Comparison of ENCODE assay signal across 28 cellular contexts in the genomic region with DNA sequence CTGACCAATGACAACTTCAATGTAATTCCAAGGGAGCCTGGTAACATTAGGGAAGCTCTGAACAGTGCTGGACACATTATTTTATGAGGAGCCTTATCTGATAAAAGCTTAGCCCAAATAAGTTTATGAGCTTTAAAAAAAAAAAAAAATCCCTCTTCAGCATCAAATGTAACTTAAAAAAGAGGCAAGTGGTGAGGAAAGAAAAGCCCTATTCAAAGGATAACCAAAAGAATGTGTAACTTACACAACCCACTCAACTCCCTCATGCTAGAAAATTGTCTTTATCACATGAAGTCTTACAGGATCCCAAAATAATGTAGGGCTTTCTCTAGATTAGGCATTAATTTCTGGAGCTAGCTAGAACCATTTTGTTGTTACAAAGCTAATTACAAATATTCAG. TPM values are rescaled to one million over a fixed set of nuclear protein-coding genes. Genes with fewer than 3 reads are reported as not detected.
"Had no signal": no experiment of that assay in that cellular context is flagged by ENCODE, and none has a peak within 500 bp of the region (broad histone marks: within the 10 kb centered on the region; RNA-seq: fewer than 3 reads in every experiment).

No MANE protein-coding gene starts in this region.

- H3K4me1 Mint-ChIP-seq: activated B cell treated with CpG ODN at 0.5 μM for 24 hours; activated CD4-positive, alpha-beta T cell treated with anti-CD3 and anti-CD28 coated beads for 36 hours; activated naive CD8-positive, alpha-beta T cell treated with anti-CD3 and anti-CD28 coated beads, Interleukin-2, amount 10 ng/mL, durations not matched to agents 7 days and 5 days; activated T-helper 17 cell treated with anti-CD3 and anti-CD28 coated beads, Interleukin-2, amount 50 U/mL, for 72 hours; natural killer cell had no signal

- H3K36me3 ChIP-seq: cardiac muscle cell, left ventricle myocardium inferior, pancreas, right atrium auricular region, thyroid gland, upper lobe of right lung had no signal

- H3K27ac Mint-ChIP-seq: activated B cell treated with CpG ODN at 0.5 μM for 24 hours; activated CD4-positive, alpha-beta T cell treated with anti-CD3 and anti-CD28 coated beads for 36 hours; activated naive CD8-positive, alpha-beta T cell treated with anti-CD3 and anti-CD28 coated beads, Interleukin-2, amount 10 ng/mL, durations not matched to agents 7 days and 5 days; activated T-cell treated with anti-CD3 and anti-CD28 coated beads, Interleukin-2, amount 50 U/mL, for 24 hours; activated T-helper 17 cell treated with anti-CD3 and anti-CD28 coated beads, Interleukin-2, amount 50 U/mL, for 72 hours; dendritic cell treated with granulocyte-macrophage colony-stimulating factor and Interleukin-4, amounts not matched to agents 40 ng/mL and 50 ng/mL, for 4 days; natural killer cell; stimulated activated naive CD8-positive, alpha-beta T cell treated with anti-CD3 and anti-CD28 coated beads, Interleukin-15, Interleukin-2, amounts not matched to agents 100 ng/mL and 50 ng/mL, for 24 hours; T-helper 1 cell treated with Interleukin-12 subunit alpha and Interleukin-12 subunit beta and Interleukin-4 antibody, amounts not matched to agents 30 μg/mL and 1 μg/mL, for 36 hours had no signal

- H3K4me3 ChIP-seq: body of pancreas, cardiac muscle cell, left ventricle myocardium inferior, pancreas, psoas muscle, right atrium auricular region, thyroid gland, upper lobe of right lung had no signal

- H3K4me1 ChIP-seq: body of pancreas, pancreas, upper lobe of right lung had no signal

- H3K9me3 ChIP-seq: body of pancreas, pancreas, psoas muscle, right atrium auricular region, thyroid gland, upper lobe of right lung had no signal

- H3K27me3 Mint-ChIP-seq: activated T-cell treated with anti-CD3 and anti-CD28 coated beads, Interleukin-2, amount 50 U/mL, for 24 hours; stimulated activated naive CD8-positive, alpha-beta T cell treated with anti-CD3 and anti-CD28 coated beads, Interleukin-15, Interleukin-2, amounts not matched to agents 100 ng/mL and 50 ng/mL, for 24 hours had no signal

- ATAC-seq: activated CD4-positive, alpha-beta T cell treated with anti-CD3 and anti-CD28 coated beads for 36 hours; activated T-helper 17 cell treated with anti-CD3 and anti-CD28 coated beads, Interleukin-2, amount 50 U/mL, for 72 hours; body of pancreas; natural killer cell; pancreas; psoas muscle; upper lobe of right lung had no signal

- H3K36me3 Mint-ChIP-seq: activated naive CD8-positive, alpha-beta T cell treated with anti-CD3 and anti-CD28 coated beads, Interleukin-2, amount 10 ng/mL, durations not matched to agents 7 days and 5 days; natural killer cell had no signal

- H3K9me3 Mint-ChIP-seq: activated naive CD8-positive, alpha-beta T cell treated with anti-CD3 and anti-CD28 coated beads, Interleukin-2, amount 10 ng/mL, durations not matched to agents 7 days and 5 days; activated T-cell treated with anti-CD3 and anti-CD28 coated beads, Interleukin-2, amount 50 U/mL, for 24 hours; natural killer cell; stimulated activated naive CD8-positive, alpha-beta T cell treated with anti-CD3 and anti-CD28 coated beads, Interleukin-15, Interleukin-2, amounts not matched to agents 100 ng/mL and 50 ng/mL, for 24 hours; T-helper 1 cell treated with Interleukin-12 subunit alpha and Interleukin-12 subunit beta and Interleukin-4 antibody, amounts not matched to agents 30 μg/mL and 1 μg/mL, for 36 hours had no signal

- DNase-seq: activated B cell treated with CpG ODN at 0.5 μM for 24 hours; activated CD4-positive, alpha-beta T cell treated with anti-CD3 and anti-CD28 coated beads for 36 hours; activated CD4-positive, alpha-beta T cell treated with anti-CD3 and anti-CD28 coated beads, Interleukin-2, amount 50 U/mL, for 4 hours; activated CD8-positive, alpha-beta memory T cell treated with anti-CD3 and anti-CD28 coated beads for 24 hours; activated CD8-positive, alpha-beta memory T cell treated with anti-CD3 and anti-CD28 coated beads, Interleukin-2, amount 50 U/mL, for 4 hours; activated naive CD4-positive, alpha-beta T cell; activated naive CD8-positive, alpha-beta T cell treated with anti-CD3 and anti-CD28 coated beads, Interleukin-2, amount 10 ng/mL, durations not matched to agents 7 days and 5 days; activated T-cell treated with anti-CD3 and anti-CD28 coated beads, Interleukin-2, amount 50 U/mL, for 24 hours; body of pancreas; effector CD4-positive, alpha-beta T cell; glutamatergic neuron; hippocampal formation; left ventricle myocardium inferior; natural killer cell; pancreas; psoas muscle; stimulated activated CD4-positive, alpha-beta T cell treated with anti-CD3 and anti-CD28 coated beads, Interleukin-12 subunit alpha, Interleukin-12 subunit beta, amount 100 ng/mL, for 4 hours; substantia nigra; T1000; thyroid gland; upper lobe of right lung had no signal

- H3K27ac ChIP-seq: body of pancreas, cardiac muscle cell, pancreas, psoas muscle, right atrium auricular region, thyroid gland, upper lobe of right lung had no signal

- H3K27me3 ChIP-seq: body of pancreas, cardiac muscle cell, pancreas, right atrium auricular region, thyroid gland, upper lobe of right lung had no signal

- H3K4me3 Mint-ChIP-seq: activated B cell treated with CpG ODN at 0.5 μM for 24 hours; activated CD4-positive, alpha-beta T cell treated with anti-CD3 and anti-CD28 coated beads for 36 hours; activated naive CD8-positive, alpha-beta T cell treated with anti-CD3 and anti-CD28 coated beads, Interleukin-2, amount 10 ng/mL, durations not matched to agents 7 days and 5 days; activated T-cell treated with anti-CD3 and anti-CD28 coated beads, Interleukin-2, amount 50 U/mL, for 24 hours; activated T-helper 17 cell treated with anti-CD3 and anti-CD28 coated beads, Interleukin-2, amount 50 U/mL, for 72 hours; dendritic cell treated with granulocyte-macrophage colony-stimulating factor and Interleukin-4, amounts not matched to agents 40 ng/mL and 50 ng/mL, for 4 days; natural killer cell; stimulated activated naive CD8-positive, alpha-beta T cell treated with anti-CD3 and anti-CD28 coated beads, Interleukin-15, Interleukin-2, amounts not matched to agents 100 ng/mL and 50 ng/mL, for 24 hours; T-helper 1 cell treated with Interleukin-12 subunit alpha and Interleukin-12 subunit beta and Interleukin-4 antibody, amounts not matched to agents 30 μg/mL and 1 μg/mL, for 36 hours had no signal

RNA-seq across cellular contexts. Expression of gene ABCA4, which starts 35.3 kb away (rescaled TPM):
- total RNA-seq: activated B cell treated with CpG ODN at 0.5 μM for 24 hours; activated naive CD8-positive, alpha-beta T cell treated with anti-CD3 and anti-CD28 coated beads, Interleukin-2, amount 10 ng/mL, durations not matched to agents 7 days and 5 days; activated T-helper 17 cell treated with anti-CD3 and anti-CD28 coated beads, Interleukin-2, amount 50 U/mL, for 72 hours; cardiac muscle cell; epithelial cell of proximal tubule had no signal
